ENCODE assay signal across 18 cellular contexts in the genomic region with DNA sequence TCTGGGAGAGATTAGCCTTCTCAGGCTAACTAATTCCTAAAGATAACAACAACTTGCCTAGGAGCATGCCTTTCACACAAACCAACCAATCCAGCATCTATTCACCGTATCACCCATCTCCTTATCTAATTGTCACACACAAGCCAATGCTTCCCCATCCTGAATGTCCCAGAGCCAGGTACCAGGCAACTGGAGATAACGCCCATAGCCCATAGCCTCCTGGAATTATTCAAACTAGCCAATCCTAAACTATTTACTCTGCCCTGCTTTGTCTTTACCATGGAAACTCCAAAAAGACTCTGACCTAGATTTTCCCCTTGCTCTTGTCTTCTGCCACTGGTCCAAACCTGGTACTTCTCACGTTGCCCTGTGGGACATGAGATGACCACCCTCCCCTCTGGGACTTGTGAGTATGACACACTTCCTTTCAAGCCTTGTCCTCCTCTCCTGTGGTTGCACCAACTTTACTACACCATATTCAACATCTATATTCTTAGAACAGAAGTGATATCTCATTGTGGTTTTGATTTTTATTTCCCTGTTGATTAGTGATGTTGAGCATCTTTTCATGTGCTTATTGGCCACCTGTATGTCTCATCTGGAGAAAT. TPM values are rescaled to one million over a fixed set of nuclear protein-coding genes. Genes with fewer than 3 reads are reported as not detected.
DNase-seq lines count a peak whose midpoint lies in the region; ATAC-seq lines count a peak whose summit lies in the region.
"Had no signal": no experiment of that assay in that cellular context is flagged by ENCODE, and none has a peak within 500 bp of the region (broad histone marks: within the 10 kb centered on the region; RNA-seq: fewer than 3 reads in every experiment).

No MANE protein-coding gene starts in this region.

- H3K27me3 Mint-ChIP-seq in naive thymus-derived CD4-positive, alpha-beta T cell: peaks cover 7 to 23% (median 23%) of the 10 kb centered on the region in 5 donors

- peaks cover 0 to 32% (median 17%) of the 10 kb centered on the region in 11 donors for H3K9me3 Mint-ChIP-seq in naive thymus-derived CD4-positive, alpha-beta T cell

- no peak overlapping the region for H3K9ac ChIP-seq in BLaER1
- H3K9ac ChIP-seq: SK-N-SH had no signal

- DNase-seq in OCI-M1 (lab: John Stamatoyannopoulos, UW): peak; percentile 67
- peak; percentile 18 for DNase-seq in astrocyte of the hippocampus (ENCODE audit: low read depth, low spot score)
- no peak for DNase-seq in naive thymus-derived CD4-positive, alpha-beta T cell
- no peak for DNase-seq in A172 (ENCODE audit: low spot score)
- DNase-seq in posterior vena cava (ENCODE audit: low spot score): no peak
- DNase-seq: DMS 273 treated with DMSO at 0.1 percent for 48 hours, NCI-H187, NCI-H2107, NCI-H510A, NCI-H774, RPMI8226, SHP77 treated with DMSO at 0.1 percent for 48 hours, SK-N-SH had no signal

- CTCF ChIA-PET in naive thymus-derived CD4-positive, alpha-beta T cell (lab: Charles Lee): no interaction called here

- intact Hi-C loops in naive thymus-derived CD4-positive, alpha-beta T cell (cut with micrococcal nuclease): no loop called here
- intact Hi-C loops in posterior vena cava (cut with DNase I): no loop called here

- H3K27ac Mint-ChIP-seq in naive thymus-derived CD4-positive, alpha-beta T cell: no peak overlapping the region

- H3K4me2 ChIP-seq in BLaER1: peak overlapping the region; percentile 63
- H3K4me2 ChIP-seq: A549, SK-N-SH had no signal

- H3K4me1 ChIP-seq in BLaER1: peaks cover 20% of the 10 kb centered on the region
- H3K4me1 ChIP-seq in naive thymus-derived CD4-positive, alpha-beta T cell (ENCODE audit: control insufficient read depth in 2 of 2, insufficient read depth in 2 of 2, low read length in 2 of 2): no peaks in the 10 kb centered on the region
- H3K4me1 ChIP-seq: A549 had no signal

- peak; percentile 78 for ATAC-seq in naive thymus-derived CD4-positive, alpha-beta T cell
- ATAC-seq in HG02588 (IDR thresholded peaks at IDR 0.05; ENCODE audit: unreplicated experiment): no peak
- no peak for ATAC-seq in HG02973 (IDR thresholded peaks at IDR 0.05; ENCODE audit: unreplicated experiment)
- ATAC-seq: A549 had no signal

- POLR2A ChIA-PET in naive thymus-derived CD4-positive, alpha-beta T cell (lab: Charles Lee): no interaction called here

- H3K9me3 ChIP-seq in BLaER1: peaks cover 19% of the 10 kb centered on the region
- H3K9me3 ChIP-seq in naive thymus-derived CD4-positive, alpha-beta T cell (ENCODE audit: control insufficient read depth in 2 of 3, low read length in 3 of 3): no peaks in the 10 kb centered on the region
- H3K9me3 ChIP-seq: A549, SK-N-SH had no signal

- H3K36me3 ChIP-seq in BLaER1: no peaks in the 10 kb centered on the region
- no peaks in the 10 kb centered on the region for H3K36me3 ChIP-seq in naive thymus-derived CD4-positive, alpha-beta T cell (ENCODE audit: control insufficient read depth in 2 of 3, insufficient read depth in 3 of 3, low read length in 3 of 3)

- H4K20me1 ChIP-seq in BLaER1: no peaks in the 10 kb centered on the region

- no peak overlapping the region for H3K4me3 Mint-ChIP-seq in naive thymus-derived CD4-positive, alpha-beta T cell

- H3K4me3 ChIP-seq in BLaER1: no peak overlapping the region
- H3K4me3 ChIP-seq in naive thymus-derived CD4-positive, alpha-beta T cell (ENCODE audit: low read length): no peak overlapping the region
- H3K4me3 ChIP-seq: A549 had no signal

- peaks cover 0 to 16% (median 7%) of the 10 kb centered on the region in 5 donors for H3K36me3 Mint-ChIP-seq in naive thymus-derived CD4-positive, alpha-beta T cell

- no peak overlapping the region for H3K27ac ChIP-seq in BLaER1
- no peak overlapping the region for H3K27ac ChIP-seq in naive thymus-derived CD4-positive, alpha-beta T cell (ENCODE audit: low read depth, low read length)
- H3K27ac ChIP-seq: A549, C4-2B had no signal

- H3K27me3 ChIP-seq in BLaER1: no peaks in the 10 kb centered on the region
- no peaks in the 10 kb centered on the region for H3K27me3 ChIP-seq in naive thymus-derived CD4-positive, alpha-beta T cell (ENCODE audit: control insufficient read depth in 2 of 2, insufficient read depth in 2 of 2, low read length in 2 of 2)

- H3K4me1 Mint-ChIP-seq in naive thymus-derived CD4-positive, alpha-beta T cell: no peaks in the 10 kb centered on the region

RNA-seq across cellular contexts. Expression of gene ATG4C, which starts 8.9 kb away (rescaled TPM):
- 10 to 100 TPM in 4 of 5 experiments, 1 to 10 TPM in 1; 6.8 to 16.5 (median 11.5) TPM for total RNA-seq in naive thymus-derived CD4-positive, alpha-beta T cell
- polyA plus RNA-seq in naive thymus-derived CD4-positive, alpha-beta T cell: 10 to 100 TPM; 16.3 to 20.1 TPM
- total RNA-seq in A172 (2014; rRNA removed; shearing (Covaris generic)): 10.2 and 13.3 TPM in 2 replicates
- total RNA-seq in posterior vena cava: 10 to 100 TPM; 10.5 to 14.5 TPM

Comparison
In these comparisons a context has a peak if more than half of its experiments do, and no peak if none do; other contexts are left out.
1. DNase-seq: peak in OCI-M1 (single experiment) and astrocyte of the hippocampus (single experiment); none in naive thymus-derived CD4-positive, alpha-beta T cell (0 of 9), A172 (single experiment) and posterior vena cava (single experiment).